14 cellular contexts compared by ENCODE assay signal in genomic region chr12:66699738-66700482, GRCh38. TPM values are rescaled to one million over a fixed set of nuclear protein-coding genes. Genes with fewer than 3 reads are reported as not detected.
DNase-seq lines count a peak whose midpoint lies in the region; ATAC-seq and TF ChIP-seq lines count a peak whose summit lies in the region.
"Had no signal": no experiment of that assay in that cellular context is flagged by ENCODE, and none has a peak within 500 bp of the region (broad histone marks: within the 10 kb centered on the region; RNA-seq: fewer than 3 reads in every experiment).

No MANE protein-coding gene starts in this region.

- no peak overlapping the region for H3K56ac ChIP-seq in IMR-90 (ENCODE audit: extremely low read depth, insufficient read depth, low read length)

- intact Hi-C loops in IMR-90 (cut with micrococcal nuclease), result loop anchor here (10.0 kb wide), 1 partner anchor 275 kb away; no protein-coding TSS in a partner anchor

- no peak overlapping the region for H4K5ac ChIP-seq in IMR-90 (ENCODE audit: low read depth, low read length)

- H3K4me2 ChIP-seq in GM23338, result no peak overlapping the region
- no peak overlapping the region for H3K4me2 ChIP-seq in IMR-90 (ENCODE audit: low read depth, low read length)

- no peak for TF ChIP-seq CTCF in GM23338 (conservative IDR thresholded peaks at IDR 0.05; ENCODE audit: low read depth in 2 of 2)
- TF ChIP-seq CTCF in IMR-90 (conservative IDR thresholded peaks at IDR 0.05; ENCODE audit: low read depth, low read length), result no peak

- H3K27me3 Mint-ChIP-seq in GM23338 (ENCODE audit: insufficient read depth, low read depth, poor library complexity), result peaks cover 6% of the 10 kb centered on the region
- H3K27me3 Mint-ChIP-seq in activated CD4-positive, alpha-beta memory T cell treated with anti-CD3 and anti-CD28 coated beads, Interleukin-2, amount 10 ng/mL, durations not matched to agents 7 days and 5 days, result peaks cover 43% of the 10 kb centered on the region

- in situ Hi-C loops in IMR-90 (cut with MboI; ENCODE audit: low sequenced_read_pairs), result no loop called here

- TF ChIP-seq POLR2A in IMR-90 (IDR thresholded peaks at IDR 0.05; ENCODE audit: low read depth, low read length), result no peak

- H3K9me3 ChIP-seq in IMR-90 (ENCODE audit: control insufficient read depth, insufficient read depth, low read length), result no peaks in the 10 kb centered on the region
- H3K9me3 ChIP-seq: HAP-1 had no signal

- no peak overlapping the region for H2AK5ac ChIP-seq in IMR-90 (ENCODE audit: low read depth, low read length)

- H3K79me1 ChIP-seq in IMR-90 (ENCODE audit: low read depth in 1 of 2, low read length in 2 of 2), result no peaks in the 10 kb centered on the region

- H2AK9ac ChIP-seq in IMR-90 (replicated peaks; ENCODE audit: low read depth, low read length, poor library complexity), result peak overlapping the region; percentile 43

- H3K4me1 ChIP-seq in GM23338 (ENCODE audit: insufficient read depth) (peaks cover 7% of the 10 kb centered on the region; the same call in 1 of the 2 replicates), IMR-90 (ENCODE audit: control insufficient read depth, insufficient read depth, low read length) (no peaks in the 10 kb centered on the region)
- H3K4me1 ChIP-seq: HAP-1 had no signal

- TF ChIP-seq RAD21 in IMR-90 (IDR thresholded peaks at IDR 0.05; ENCODE audit: low read length), result no peak

- H3K4me3 ChIP-seq in GM23338 (no peak overlapping the region), IMR-90 (ENCODE audit: insufficient read depth, low read depth, low read length) (no peak overlapping the region)
- H3K4me3 ChIP-seq: HAP-1 had no signal

- H4K20me1 ChIP-seq in GM23338 (replicated peaks; ENCODE audit: insufficient read depth) (no peaks in the 10 kb centered on the region), IMR-90 (ENCODE audit: insufficient read depth, low read length) (no peaks in the 10 kb centered on the region)

- H4K8ac ChIP-seq in IMR-90 (ENCODE audit: low read depth in 2 of 2, low read length in 2 of 2), result no peak overlapping the region

- dilution Hi-C loops in IMR-90 (cut with HindIII; ENCODE audit: low sequenced_read_pairs, unreplicated experiment), result no loop called here

- POLR2A ChIA-PET in IMR-90 (lab: Charles Lee; ENCODE audit: unreplicated experiment), result no interaction called here
- POLR2A ChIA-PET in activated CD4-positive, alpha-beta memory T cell treated with anti-CD3 and anti-CD28 coated beads, Interleukin-2, amount 10 ng/mL, durations not matched to agents 7 days and 5 days (lab: Charles Lee), result no interaction called here

- H2AFZ ChIP-seq in GM23338, result no peak overlapping the region
- H2AFZ ChIP-seq in IMR-90 (replicated peaks; ENCODE audit: low read length, poor library complexity), result no peak overlapping the region

- H3K18ac ChIP-seq in IMR-90 (ENCODE audit: low read depth, low read length), result no peak overlapping the region

- H3K14ac ChIP-seq in IMR-90 (replicated peaks; ENCODE audit: low read depth, low read length), result no peak overlapping the region

- H3K27ac Mint-ChIP-seq in GM23338, result no peak overlapping the region
- H3K27ac Mint-ChIP-seq in activated CD4-positive, alpha-beta memory T cell treated with anti-CD3 and anti-CD28 coated beads, Interleukin-2, amount 10 ng/mL, durations not matched to agents 7 days and 5 days, result no peak overlapping the region
- H3K27ac Mint-ChIP-seq: CD4-positive, alpha-beta memory T cell had no signal

- H3K4me3 Mint-ChIP-seq in GM23338, result no peak overlapping the region
- no peak overlapping the region for H3K4me3 Mint-ChIP-seq in activated CD4-positive, alpha-beta memory T cell treated with anti-CD3 and anti-CD28 coated beads, Interleukin-2, amount 10 ng/mL, durations not matched to agents 7 days and 5 days
- H3K4me3 Mint-ChIP-seq: CD4-positive, alpha-beta memory T cell had no signal

- DNase-seq in GM23338 (ENCODE audit: low spot score) (peak; percentile 62), IMR-90 (no peak), iPS-NIHi7 (ENCODE audit: extremely low spot score) (peak; percentile 14), DMS53 (lab: John Stamatoyannopoulos, UW) (no peak)
- DNase-seq in activated CD4-positive, alpha-beta memory T cell treated with anti-CD3 and anti-CD28 coated beads, Interleukin-2, amount 10 ng/mL, durations not matched to agents 7 days and 5 days, result no peak
- DNase-seq: C1 segment of cervical spinal cord; Calu3; CD4-positive, alpha-beta memory T cell; COR-L47; DND-41; GOT3 had no signal

- no peak overlapping the region for H2BK120ac ChIP-seq in IMR-90 (ENCODE audit: low read depth, low read length)

- 42% methylated on average over 2 of the region's 4 CpGs; no CpG with 5 or more reads in 1 of the 2 experiments for WGBS in IMR-90 (ENCODE audit: extremely low coverage in 2 of 2, insufficient read length in 1 of 2), 2 experiments

- no peak overlapping the region for H3K23ac ChIP-seq in IMR-90 (ENCODE audit: low read depth, low read length)

- no peak overlapping the region for H2BK20ac ChIP-seq in IMR-90 (ENCODE audit: low read depth, low read length)

- no peaks in the 10 kb centered on the region for H3F3A ChIP-seq in GM23338 (replicated peaks; ENCODE audit: low read depth)

- H2BK15ac ChIP-seq in IMR-90 (ENCODE audit: low read depth, low read length), result no peak overlapping the region

- H3K9ac ChIP-seq in IMR-90 (ENCODE audit: low read depth, low read length), result no peak overlapping the region

- H3K36me3 ChIP-seq in GM23338 (ENCODE audit: insufficient read depth) (no peaks in the 10 kb centered on the region), IMR-90 (ENCODE audit: control insufficient read depth, insufficient read depth, low read length) (no peaks in the 10 kb centered on the region)
- H3K36me3 ChIP-seq: HAP-1 had no signal

- H3K4ac ChIP-seq in IMR-90 (ENCODE audit: low read depth, low read length), result no peak overlapping the region

- ATAC-seq in GM23338 (peak; percentile 80), IMR-90 (ENCODE audit: low read depth) (no peak), HG03159 (IDR thresholded peaks at IDR 0.05; ENCODE audit: unreplicated experiment) (no peak)

- H3K9me1 ChIP-seq in IMR-90 (ENCODE audit: insufficient read depth, low read length), result no peaks in the 10 kb centered on the region

- H3K4me1 Mint-ChIP-seq in GM23338, result peaks cover 9% of the 10 kb centered on the region
- H3K4me1 Mint-ChIP-seq in activated CD4-positive, alpha-beta memory T cell treated with anti-CD3 and anti-CD28 coated beads, Interleukin-2, amount 10 ng/mL, durations not matched to agents 7 days and 5 days, result no peaks in the 10 kb centered on the region
- H3K4me1 Mint-ChIP-seq: CD4-positive, alpha-beta memory T cell had no signal

- H3K79me2 ChIP-seq in GM23338 (replicated peaks; ENCODE audit: insufficient read depth), result no peaks in the 10 kb centered on the region

- no TSS peak for BruUV-seq in IMR-90 (replicated peaks; lab: Mats Ljungman, UMichigan)

- H3K27ac ChIP-seq in GM23338 (ENCODE audit: low read depth) (no peak overlapping the region), IMR-90 (ENCODE audit: insufficient read depth, low read length) (no peak overlapping the region)

- no peaks in the 10 kb centered on the region for H3K36me3 Mint-ChIP-seq in GM23338 (ENCODE audit: low read depth)
- H3K36me3 Mint-ChIP-seq in activated CD4-positive, alpha-beta memory T cell treated with anti-CD3 and anti-CD28 coated beads, Interleukin-2, amount 10 ng/mL, durations not matched to agents 7 days and 5 days (ENCODE audit: low read depth), result no peaks in the 10 kb centered on the region
- H3K36me3 Mint-ChIP-seq: CD4-positive, alpha-beta memory T cell had no signal

- H3K9me3 Mint-ChIP-seq in GM23338, result no peaks in the 10 kb centered on the region
- H3K9me3 Mint-ChIP-seq in activated CD4-positive, alpha-beta memory T cell treated with anti-CD3 and anti-CD28 coated beads, Interleukin-2, amount 10 ng/mL, durations not matched to agents 7 days and 5 days, result no peaks in the 10 kb centered on the region

- H4K91ac ChIP-seq in IMR-90 (ENCODE audit: insufficient read depth, low read depth, low read length), result no peak overlapping the region

- CTCF ChIA-PET in IMR-90 (lab: Yijun Ruan, JAX), result no interaction called here
- CTCF ChIA-PET in activated CD4-positive, alpha-beta memory T cell treated with anti-CD3 and anti-CD28 coated beads, Interleukin-2, amount 10 ng/mL, durations not matched to agents 7 days and 5 days (lab: Charles Lee), result interaction anchor here (0.6 to 1.3 kb wide), 2 partner anchors 8 to 656 kb away, joined by 4 to 5 read pairs; no protein-coding TSS in a partner anchor

- H3K9me2 ChIP-seq in GM23338 (ENCODE audit: insufficient read depth), result peaks cover 7% of the 10 kb centered on the region; the same call in 1 of the 2 replicates

- no peak overlapping the region for H2BK5ac ChIP-seq in IMR-90 (ENCODE audit: low read depth, low read length, poor library complexity, severe bottlenecking)

- H3K27me3 ChIP-seq in GM23338 (ENCODE audit: insufficient read depth), result no peaks in the 10 kb centered on the region
- peaks cover 2% of the 10 kb centered on the region; the same call in 1 of the 2 replicates for H3K27me3 ChIP-seq in IMR-90 (ENCODE audit: control insufficient read depth, insufficient read depth, low read length)

TF ChIP-seq in IMR-90, 13 proteins besides CTCF, POLR2A, EP300 and RAD21 (continues in another document):
- no peak for TF ChIP-seq RFX5 (IDR thresholded peaks at IDR 0.05; ENCODE audit: low read depth, low read length)
- TF ChIP-seq MXI1 (IDR thresholded peaks at IDR 0.05; ENCODE audit: borderline replicate concordance, low read depth, low read length), result no peak
- no peak for TF ChIP-seq MAZ (IDR thresholded peaks at IDR 0.05; ENCODE audit: borderline replicate concordance, low read depth, low read length)
- no peak for TF ChIP-seq CHD1 (IDR thresholded peaks at IDR 0.05; ENCODE audit: low read depth, low read length)
- no peak for TF ChIP-seq SMC3 (IDR thresholded peaks at IDR 0.05; ENCODE audit: low read depth, low read length)
- TF ChIP-seq MAFK (IDR thresholded peaks at IDR 0.05; ENCODE audit: low read depth, low read length), result no peak
- TF ChIP-seq BHLHE40 (IDR thresholded peaks at IDR 0.05; ENCODE audit: low read depth, low read length), result no peak

RNA-seq across cellular contexts. Expression of gene GRIP1, which starts 21.0 kb away (rescaled TPM):
- total RNA-seq in GM23338 (2014; rRNA removed; shearing (Covaris generic)), result 12.7 and 13.7 TPM in 2 replicates
- polyA plus RNA-seq in GM23338 (2016; fragmentation: Nextera tagmentation; extraction: Ambion mirVana), result 4.5 and 5.1 TPM in 2 replicates
- total RNA-seq in IMR-90 (2012; rRNA removed), result under 0.01 TPM in 2 replicates
- 0.07 and 0.17 TPM in 2 replicates for polyA plus RNA-seq in IMR-90 (2012; rRNA removed)
- 0.01 TPM in 1 of 2 replicates, not detected in the other for polyA plus RNA-seq in IMR-90 (2012; cell fraction: cytosol; rRNA removed)
- 0.10 TPM in 1 of 2 replicates, not detected in the other for polyA plus RNA-seq in IMR-90 (2012; cell fraction: nucleus; rRNA removed; ENCODE audit: low replicate concordance)
- total RNA-seq in activated CD4-positive, alpha-beta memory T cell treated with anti-CD3 and anti-CD28 coated beads, Interleukin-2, amount 10 ng/mL, durations not matched to agents 7 days and 5 days, result under 1 TPM; 0.18 to 0.35 TPM
- total RNA-seq: A172 had no signal

Comparison
In these comparisons a context has a peak if more than half of its experiments do, and no peak if none do; other contexts are left out.
1. DNase-seq: peak in GM23338 (single experiment) and iPS-NIHi7 (single experiment); none in IMR-90 (single experiment), DMS53 (single experiment) and activated CD4-positive, alpha-beta memory T cell treated with anti-CD3 and anti-CD28 coated beads, Interleukin-2, amount 10 ng/mL, durations not matched to agents 7 days and 5 days (single experiment).
2. RNA of gene GRIP1, which starts 21.0 kb away (total RNA-seq): 12.7 to 13.7 TPM in GM23338; 0.18 to 0.35 TPM in activated CD4-positive, alpha-beta memory T cell treated with anti-CD3 and anti-CD28 coated beads, Interleukin-2, amount 10 ng/mL, durations not matched to agents 7 days and 5 days and under 0.01 TPM in IMR-90; every median in the first group is over 10 times any median in the second.